In genomic region chr1:21659099-21659923, GRCh38 we compare ENCODE assay signal across 1 cellular context.
TF ChIP-seq lines count a peak whose summit lies in the region.

No MANE protein-coding gene starts in this region.

TF ChIP-seq in HepG2, 621 proteins besides CTCF, POLR2A, EP300 and RAD21 (continued from another document and continues in another):
- TF ChIP-seq KLF12 (CRISPR knock-in tag; IDR thresholded peaks at IDR 0.05; ENCODE audit: borderline replicate concordance) (peak; percentile 97), RERE (CRISPR knock-in tag; IDR thresholded peaks at IDR 0.05; ENCODE audit: low read depth) (peak; percentile 54; the same call in 1 of the 2 replicates), ZNF7 (CRISPR knock-in tag; IDR thresholded peaks at IDR 0.05) (peak; percentile 69; the same call in 1 of the 2 replicates), SOX13 (IDR thresholded peaks at IDR 0.05) (no peak), SOX13 (CRISPR knock-in tag; conservative IDR thresholded peaks at IDR 0.05 in 1 of 2, IDR thresholded peaks at IDR 0.05 in 1 of 2) (peak in 1 of 2 experiments; percentile 68; a peak in 2 of 4 replicates), REXO4 (CRISPR knock-in tag; IDR thresholded peaks at IDR 0.05; ENCODE audit: borderline replicate concordance) (no peak), ZNF280D (CRISPR knock-in tag; IDR thresholded peaks at IDR 0.05) (peak; percentile 53; the same call in 1 of the 2 replicates), RBFOX2 (IDR thresholded peaks at IDR 0.05; ENCODE audit: low read depth, low read length) (peak; percentile 62), PLSCR1 (CRISPR knock-in tag; IDR thresholded peaks at IDR 0.05; ENCODE audit: borderline replicate concordance) (no peak), ZNF264 (CRISPR knock-in tag; IDR thresholded peaks at IDR 0.05) (peak; percentile 95), TSC22D2 (CRISPR knock-in tag; IDR thresholded peaks at IDR 0.05; ENCODE audit: borderline replicate concordance) (peak; percentile 99), MED13 (CRISPR knock-in tag; IDR thresholded peaks at IDR 0.05) (0 out of 2 replicates have a peak, but pooled peaks have one; percentile 62), U2AF1 (optimal IDR thresholded peaks at IDR 0.05; ENCODE audit: low read depth, low read length) (no peak), MAFG (CRISPR knock-in tag; IDR thresholded peaks at IDR 0.05) (peak; percentile 38; the same call in 1 of the 2 replicates), CENPT (CRISPR knock-in tag; IDR thresholded peaks at IDR 0.05; ENCODE audit: low read depth) (peak; percentile 90; the same call in 1 of the 2 replicates), JUND (CRISPR knock-in tag; IDR thresholded peaks at IDR 0.05) (no peak), ZNF691 (CRISPR knock-in tag; IDR thresholded peaks at IDR 0.05; ENCODE audit: borderline replicate concordance, low read depth) (peak; percentile 64; the same call in 1 of the 2 replicates), ZBTB25 (CRISPR knock-in tag; IDR thresholded peaks at IDR 0.05) (peak; percentile 97), AHR (CRISPR knock-in tag; IDR thresholded peaks at IDR 0.05) (peak; percentile 97), E2F2 (CRISPR knock-in tag; IDR thresholded peaks at IDR 0.05; ENCODE audit: borderline replicate concordance) (peak; percentile 92; the same call in 1 of the 2 replicates), KMT2A (CRISPR knock-in tag; IDR thresholded peaks at IDR 0.05) (peak; percentile 83), ZNF615 (CRISPR knock-in tag; IDR thresholded peaks at IDR 0.05; ENCODE audit: borderline replicate concordance) (peak; percentile 92; the same call in 1 of the 2 replicates), ZNF431 (CRISPR knock-in tag; IDR thresholded peaks at IDR 0.05; ENCODE audit: borderline replicate concordance, low read depth) (peak; percentile 92; the same call in 1 of the 2 replicates), ZNF501 (CRISPR knock-in tag; IDR thresholded peaks at IDR 0.05) (peak; percentile 93), ZNF510 (CRISPR knock-in tag; IDR thresholded peaks at IDR 0.05; ENCODE audit: low read depth) (peak; percentile 96), ZNF580 (CRISPR knock-in tag; IDR thresholded peaks at IDR 0.05; ENCODE audit: borderline replicate concordance, low read depth) (peak; percentile 97), FIP1L1 (IDR thresholded peaks at IDR 0.05; ENCODE audit: borderline replicate concordance, insufficient read depth, low read depth, low read length) (no peak), ZFP62 (CRISPR knock-in tag; IDR thresholded peaks at IDR 0.05) (no peak), THRA (CRISPR knock-in tag; IDR thresholded peaks at IDR 0.05; ENCODE audit: borderline replicate concordance) (peak; percentile 92), ZNF552 (CRISPR knock-in tag; IDR thresholded peaks at IDR 0.05; ENCODE audit: borderline replicate concordance) (peak; percentile 72; the same call in 1 of the 2 replicates), GATAD2A (CRISPR knock-in tag; IDR thresholded peaks at IDR 0.05) (peak; percentile 73; the same call in 1 of the 2 replicates), GATAD1 (CRISPR knock-in tag; IDR thresholded peaks at IDR 0.05) (peak; percentile 80), ARID5B (CRISPR knock-in tag; IDR thresholded peaks at IDR 0.05) (peak; percentile 86), ZNF572 (CRISPR knock-in tag; IDR thresholded peaks at IDR 0.05) (no peak), ZSCAN21 (CRISPR knock-in tag; IDR thresholded peaks at IDR 0.05; ENCODE audit: borderline replicate concordance) (peak; percentile 80), ZNF253 (CRISPR knock-in tag; IDR thresholded peaks at IDR 0.05; ENCODE audit: borderline replicate concordance) (no peak), ZBTB44 (CRISPR knock-in tag; IDR thresholded peaks at IDR 0.05) (peak; percentile 97; the same call in 1 of the 2 replicates), PTBP1 (IDR thresholded peaks at IDR 0.05; ENCODE audit: low read depth, low read length, poor library complexity, severe bottlenecking) (no peak), NR2F2 (IDR thresholded peaks at IDR 0.05; ENCODE audit: borderline replicate concordance, low read depth) (no peak), IKZF4 (CRISPR knock-in tag; IDR thresholded peaks at IDR 0.05; ENCODE audit: borderline replicate concordance, low read depth, not compliant biosample characterization) (peak; percentile 90)
